23 cellular contexts compared by ENCODE assay signal in genomic region chr7:36210542-36210941, GRCh38. TPM values are rescaled to one million over a fixed set of nuclear protein-coding genes. Genes with fewer than 3 reads are reported as not detected.
DNase-seq lines count a peak whose midpoint lies in the region; ATAC-seq and TF ChIP-seq lines count a peak whose summit lies in the region.
"Had no signal": no experiment of that assay in that cellular context is flagged by ENCODE, and none has a peak within 500 bp of the region (broad histone marks: within the 10 kb centered on the region; RNA-seq: fewer than 3 reads in every experiment).

No MANE protein-coding gene starts in this region.

- no peaks in the 10 kb centered on the region for H3K36me3 ChIP-seq in CD4-positive, alpha-beta memory T cell (ENCODE audit: insufficient read depth, low read length)
- H3K36me3 ChIP-seq: brain microvascular endothelial cell, ovary, right lobe of liver, vagina had no signal

- H3K4me3 Mint-ChIP-seq in CD4-positive, alpha-beta memory T cell, result peak overlapping the region in 3 of 8 donors; percentile 36 to 71 (median 52)
- no peak overlapping the region for H3K4me3 Mint-ChIP-seq in brain
- H3K4me3 Mint-ChIP-seq: activated CD4-positive, alpha-beta memory T cell treated with anti-CD3 and anti-CD28 coated beads for 36 hours had no signal

- DNase-seq in CD4-positive, alpha-beta memory T cell, result no peak
- DNase-seq in left lobe of liver (ENCODE audit: low spot score) (no peak), putamen (ENCODE audit: low spot score) (peak; percentile 52), H4 (ENCODE audit: low spot score) (no peak), NCI-H524 (lab: John Stamatoyannopoulos, UW) (no peak), NCI-H128 (lab: John Stamatoyannopoulos, UW; ENCODE audit: unreplicated experiment) (no peak)
- DNase-seq: activated CD4-positive, alpha-beta memory T cell treated with anti-CD3 and anti-CD28 coated beads for 36 hours; activated gamma-delta T cell treated with Interleukin-2 at 50 U/mL for 16 hours; brain microvascular endothelial cell; EL; GM23248; NCI-H1436; NCI-H524 treated with DMSO at 0.1 percent for 48 hours; ovary; right lobe of liver; SK-N-SH; T1000 had no signal

- H3K9me3 Mint-ChIP-seq in CD4-positive, alpha-beta memory T cell, result no peaks in the 10 kb centered on the region
- peaks cover 0 to 4% (median 3%) of the 10 kb centered on the region in 5 experiments for H3K9me3 Mint-ChIP-seq in brain
- H3K9me3 Mint-ChIP-seq: activated CD4-positive, alpha-beta memory T cell treated with anti-CD3 and anti-CD28 coated beads for 36 hours had no signal

- ATAC-seq in left lobe of liver, result peak; percentile 15
- no peak for ATAC-seq in HG02678 (IDR thresholded peaks at IDR 0.05; ENCODE audit: unreplicated experiment)
- ATAC-seq: HepG2, right lobe of liver had no signal

- no peak for TF ChIP-seq CTCF in brain (conservative IDR thresholded peaks at IDR 0.05)

- intact Hi-C loops in CD4-positive, alpha-beta memory T cell (cut with micrococcal nuclease), result no loop called here

- CTCF ChIA-PET in CD4-positive, alpha-beta memory T cell (lab: Charles Lee; ENCODE audit: partially characterized antibody), result interaction anchor here (1.5 kb wide), 1 partner anchor 31 kb away, joined by 3 read pairs; no protein-coding TSS in a partner anchor

- H3K27ac Mint-ChIP-seq in CD4-positive, alpha-beta memory T cell, result peak overlapping the region in 5 of 7 donors; percentile 30 to 97 (median 93)
- H3K27ac Mint-ChIP-seq in brain, result peak overlapping the region in 4 of 5 experiments; percentile 3 to 88 (median 59)
- H3K27ac Mint-ChIP-seq: activated CD4-positive, alpha-beta memory T cell treated with anti-CD3 and anti-CD28 coated beads for 36 hours had no signal

- H3K27ac ChIP-seq in CD4-positive, alpha-beta memory T cell (ENCODE audit: low read depth, low read length), result no peak overlapping the region
- H3K27ac ChIP-seq: brain microvascular endothelial cell, C4-2B, coronary artery, GM23248, ovary, right lobe of liver, vagina had no signal

- no peaks in the 10 kb centered on the region for H3K27me3 ChIP-seq in CD4-positive, alpha-beta memory T cell (ENCODE audit: insufficient read depth, low read length)
- H3K27me3 ChIP-seq: brain microvascular endothelial cell, ovary, right lobe of liver, vagina had no signal

- no peaks in the 10 kb centered on the region for H3K36me3 Mint-ChIP-seq in CD4-positive, alpha-beta memory T cell
- H3K36me3 Mint-ChIP-seq in brain, result no peaks in the 10 kb centered on the region
- H3K36me3 Mint-ChIP-seq: activated CD4-positive, alpha-beta memory T cell treated with anti-CD3 and anti-CD28 coated beads for 36 hours had no signal

- H3K9me3 ChIP-seq in CD4-positive, alpha-beta memory T cell (ENCODE audit: control insufficient read depth in 1 of 2, low read length in 2 of 2), result no peaks in the 10 kb centered on the region
- H3K9me3 ChIP-seq: ovary, right lobe of liver, SK-N-SH, vagina had no signal

- H3K27me3 Mint-ChIP-seq in CD4-positive, alpha-beta memory T cell, result no peaks in the 10 kb centered on the region
- H3K27me3 Mint-ChIP-seq in brain, result no peaks in the 10 kb centered on the region
- H3K27me3 Mint-ChIP-seq: activated CD4-positive, alpha-beta memory T cell treated with anti-CD3 and anti-CD28 coated beads for 36 hours had no signal

- POLR2A ChIA-PET in CD4-positive, alpha-beta memory T cell (lab: Charles Lee; ENCODE audit: partially characterized antibody), result no interaction called here

- H3K4me1 ChIP-seq in CD4-positive, alpha-beta memory T cell (ENCODE audit: insufficient read depth, low read length), result peaks cover 36% of the 10 kb centered on the region

- H3K4me1 Mint-ChIP-seq in CD4-positive, alpha-beta memory T cell, result peaks cover 26 to 45% (median 37%) of the 10 kb centered on the region in 4 donors
- H3K4me1 Mint-ChIP-seq in brain, result peaks cover 72% of the 10 kb centered on the region

- H3K4me3 ChIP-seq in CD4-positive, alpha-beta memory T cell (ENCODE audit: low read length in 2 of 2), result no peak overlapping the region
- H3K4me3 ChIP-seq: coronary artery, GM23248, ovary, right lobe of liver, vagina had no signal

RNA-seq across cellular contexts. Expression of gene EEPD1, which starts 57.5 kb away (rescaled TPM):
- total RNA-seq in CD4-positive, alpha-beta memory T cell, result 1 to 10 TPM; 6.3 to 8.0 TPM
- 10 to 100 TPM; 42.5 to 63.0 TPM for polyA plus RNA-seq in CD4-positive, alpha-beta memory T cell
- 10.7 TPM for polyA plus RNA-seq in brain (ENCODE audit: insufficient read depth, low read depth, low replicate concordance)
- 10.3 TPM for total RNA-seq in left lobe of liver
- 9.4 and 22.9 TPM in 2 replicates for total RNA-seq in H4 (2014; rRNA removed; shearing (Covaris generic))
